Comparison of ENCODE assay signal across 8 cellular contexts in the genomic region with DNA sequence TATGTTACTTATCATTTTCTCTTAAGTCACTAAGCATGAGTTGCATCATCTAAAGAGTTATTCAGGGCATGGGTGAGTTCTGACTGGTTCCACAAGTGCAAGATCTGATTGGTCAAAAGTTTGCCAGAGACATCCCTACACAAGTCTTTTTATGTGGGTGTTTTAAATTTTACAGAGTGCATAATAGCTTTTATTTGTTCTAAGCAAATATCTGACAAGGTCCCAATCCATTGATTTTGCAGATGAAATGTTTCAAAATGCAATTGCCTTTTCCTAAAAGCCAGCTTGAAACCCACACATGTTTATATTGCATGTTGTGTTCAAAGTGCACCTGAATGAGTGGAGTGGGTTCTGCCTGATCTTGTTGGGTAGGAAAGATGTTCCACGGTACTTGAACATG.
"Had no signal": no experiment of that assay in that cellular context is flagged by ENCODE, and none has a peak within 500 bp of the region (broad histone marks: within the 10 kb centered on the region; RNA-seq: fewer than 3 reads in every experiment).

No MANE protein-coding gene starts in this region.

- ATAC-seq: GM12878 had no signal

- FAIRE-seq: G401.6, GM12878, GM12891, GM12892, GM18507, GM19239 had no signal

- H3K4me3 ChIP-seq: GM12878 had no signal

- DNase-seq: GDM1, GF-D8 had no signal
